In genomic region chr1:116825400-116825734, GRCh38 we compare ENCODE assay signal across 1 cellular context.
TF ChIP-seq lines count a peak whose summit lies in the region.

No MANE protein-coding gene starts in this region.

TF ChIP-seq in K562, 482 proteins besides CTCF, POLR2A, EP300 and RAD21 (continued from another document):
- TF ChIP-seq ATF6 (CRISPR knock-in tag; IDR thresholded peaks at IDR 0.05) (no peak), ZNF668 (CRISPR knock-in tag; IDR thresholded peaks at IDR 0.05) (no peak), KLF16 (IDR thresholded peaks at IDR 0.05) (peak; percentile 38; the same call in 1 of the 2 replicates), UBTF (IDR thresholded peaks at IDR 0.05; ENCODE audit: borderline replicate concordance in 1 of 2, low read depth in 2 of 2, low read length in 2 of 2) (no peak), MAZ (CRISPR knock-in tag; conservative IDR thresholded peaks at IDR 0.05 in 1 of 2, IDR thresholded peaks at IDR 0.05 in 1 of 2) (peak; percentile 57 to 86; a peak in 3 of 4 replicates), RCOR1 (IDR thresholded peaks at IDR 0.05; ENCODE audit: borderline replicate concordance in 1 of 2, low read depth in 2 of 2, low read length in 2 of 2) (peak in 1 of 2 experiments; percentile 42; a peak in 1 of 4 replicates), TBP (optimal IDR thresholded peaks at IDR 0.05; ENCODE audit: low read depth, low read length) (peak; percentile 25), MTA3 (IDR thresholded peaks at IDR 0.05; ENCODE audit: borderline replicate concordance) (no peak), TAF9B (IDR thresholded peaks at IDR 0.05; ENCODE audit: partially characterized antibody) (peak; percentile 66), SMAD1 (IDR thresholded peaks at IDR 0.05; ENCODE audit: low read depth, low read length, partially characterized antibody) (peak; percentile 48), ZBTB11 (CRISPR knock-in tag; IDR thresholded peaks at IDR 0.05) (0 out of 6 replicates have a peak, but pooled peaks of 1 of the 3 experiments have one; percentile 13), NR2C2 (CRISPR knock-in tag; IDR thresholded peaks at IDR 0.05) (no peak), NR2C2 (tag; IDR thresholded peaks at IDR 0.05) (0 out of 2 replicates have a peak, but pooled peaks have one; percentile 21), MNT (conservative IDR thresholded peaks at IDR 0.05) (peak in 1 of 2 experiments; percentile 67; a peak in 2 of 4 replicates), ZNF512 (tag; IDR thresholded peaks at IDR 0.05) (no peak), FUS (optimal IDR thresholded peaks at IDR 0.05; ENCODE audit: low read depth, low read length) (no peak), SIN3A (IDR thresholded peaks at IDR 0.05; ENCODE audit: borderline replicate concordance in 2 of 2, control insufficient read depth in 1 of 2, low read depth in 2 of 2, low read length in 2 of 2) (0 out of 4 replicates have a peak, but pooled peaks of 1 of the 2 experiments have one; percentile 23)
